ENCODE assay signal across 8 cellular contexts in genomic region chr1:61241411-61241838, GRCh38.
DNase-seq lines count a peak whose midpoint lies in the region; ATAC-seq lines count a peak whose summit lies in the region.

No MANE protein-coding gene starts in this region.

- ATAC-seq in naive thymus-derived CD8-positive, alpha-beta T cell = no peak
- ATAC-seq in GM21723 (IDR thresholded peaks at IDR 0.05; ENCODE audit: unreplicated experiment) = no peak

- POLR2A ChIA-PET in naive thymus-derived CD8-positive, alpha-beta T cell (lab: Charles Lee) = no interaction called here

- no peaks in the 10 kb centered on the region for H3K9me3 Mint-ChIP-seq in naive thymus-derived CD8-positive, alpha-beta T cell

- peaks cover 0 to 2% (median 0%) of the 10 kb centered on the region in 3 donors for H3K36me3 Mint-ChIP-seq in naive thymus-derived CD8-positive, alpha-beta T cell

- no peak overlapping the region for H3K4me3 Mint-ChIP-seq in naive thymus-derived CD8-positive, alpha-beta T cell

- peak; percentile 47 for DNase-seq in DMS153 (lab: John Stamatoyannopoulos, UW)
- DNase-seq in DMS153 treated with DMSO at 0.1 percent for 48 hours (lab: John Stamatoyannopoulos, UW; ENCODE audit: unreplicated experiment) = no peak
- peak; percentile 79 for DNase-seq in cerebellar cortex (ENCODE audit: low spot score)
- peak; percentile 36 to 68 for DNase-seq in lung microvascular endothelial cell (ENCODE audit: low read depth in 2 of 2)
- peak; percentile 67 for DNase-seq in ureter (ENCODE audit: low spot score)
- no peak for DNase-seq in NCI-H226
- no peak for DNase-seq in naive thymus-derived CD8-positive, alpha-beta T cell

- H3K27me3 Mint-ChIP-seq in naive thymus-derived CD8-positive, alpha-beta T cell = no peaks in the 10 kb centered on the region

- no peak overlapping the region for H3K27ac Mint-ChIP-seq in naive thymus-derived CD8-positive, alpha-beta T cell

- H3K4me1 Mint-ChIP-seq in naive thymus-derived CD8-positive, alpha-beta T cell = no peaks in the 10 kb centered on the region

Comparison
In these comparisons a context has a peak if more than half of its experiments do, and no peak if none do; other contexts are left out.
1. DNase-seq: peak in DMS153 (single experiment), cerebellar cortex (single experiment), lung microvascular endothelial cell (2 of 2) and ureter (single experiment); none in DMS153 treated with DMSO at 0.1 percent for 48 hours (single experiment), NCI-H226 (single experiment) and naive thymus-derived CD8-positive, alpha-beta T cell (0 of 10).